ENCODE assay signal across 1 cellular context in genomic region chr7:47979145-47979831, GRCh38.
A peak's percentile ranks its signal among the peaks of the same experiment; 100 is the strongest.
TF ChIP-seq lines count a peak whose summit lies in the region.

Gene HUS1, minus strand, starts transcription at chr7:47979615. Its CDS starts 96 bp downstream, at chr7:47979519.

TF ChIP-seq in H1, 55 proteins besides CTCF, POLR2A, EP300 and RAD21 (continued from another document):
- TF ChIP-seq CHD2 (IDR thresholded peaks at IDR 0.05; ENCODE audit: low read length) (peak; percentile 93), GABPA (IDR thresholded peaks at IDR 0.05; ENCODE audit: borderline replicate concordance, insufficient read depth, low read length) (peak; percentile 87), ASH2L (IDR thresholded peaks at IDR 0.05; ENCODE audit: low read length) (peak; percentile 96), TEAD4 (IDR thresholded peaks at IDR 0.05; ENCODE audit: low read depth, low read length) (no peak), CBX5 (IDR thresholded peaks at IDR 0.05; ENCODE audit: low read depth, low read length) (no peak), CBX8 (IDR thresholded peaks at IDR 0.05; ENCODE audit: borderline replicate concordance, low read depth, low read length) (no peak), EZH2 (IDR thresholded peaks at IDR 0.05; ENCODE audit: low read depth, low read length, severe bottlenecking) (no peak), SP2 (IDR thresholded peaks at IDR 0.05; ENCODE audit: low read length) (no peak), MAX (IDR thresholded peaks at IDR 0.05) (peak; percentile 72), CHD7 (IDR thresholded peaks at IDR 0.05; ENCODE audit: insufficient replicate concordance, low read length) (no peak), MAFK (IDR thresholded peaks at IDR 0.05; ENCODE audit: low read depth, low read length) (no peak), FOSL1 (IDR thresholded peaks at IDR 0.05; ENCODE audit: insufficient read depth, low read depth, low read length) (no peak), CEBPB (IDR thresholded peaks at IDR 0.05; ENCODE audit: low read depth, low read length) (no peak), KDM4A (IDR thresholded peaks at IDR 0.05; ENCODE audit: low read depth, low read length, severe bottlenecking) (peak; percentile 39), BCL11A (IDR thresholded peaks at IDR 0.05; ENCODE audit: low read depth in 2 of 2, low read length in 2 of 2) (no peak), SAP30 (IDR thresholded peaks at IDR 0.05; ENCODE audit: insufficient read depth, insufficient replicate concordance, low read length) (no peak), TBP (IDR thresholded peaks at IDR 0.05; ENCODE audit: low read depth, low read length) (peak; percentile 95), HDAC2 (IDR thresholded peaks at IDR 0.05; ENCODE audit: borderline replicate concordance in 1 of 2, low read depth in 2 of 2, low read length in 2 of 2) (peak; percentile 97 to 98; a peak in 3 of 4 replicates), TAF1 (IDR thresholded peaks at IDR 0.05; ENCODE audit: low read depth, low read length) (peak; percentile 96), POU5F1 (IDR thresholded peaks at IDR 0.05; ENCODE audit: low read depth, low read length) (no peak), NANOG (IDR thresholded peaks at IDR 0.05; ENCODE audit: insufficient read depth, low read depth, low read length, poor library complexity, severe bottlenecking) (peak; percentile 67), RBBP5 (IDR thresholded peaks at IDR 0.05; ENCODE audit: borderline replicate concordance, low read depth, low read length) (peak; percentile 86), RFX5 (IDR thresholded peaks at IDR 0.05; ENCODE audit: borderline replicate concordance, low read depth, low read length) (no peak), ZNF274 (IDR thresholded peaks at IDR 0.05; ENCODE audit: borderline replicate concordance, extremely low read depth, low read length) (no peak), HDAC6 (IDR thresholded peaks at IDR 0.05; ENCODE audit: low read depth, low read length) (no peak), JUN (IDR thresholded peaks at IDR 0.05; ENCODE audit: low read depth, low read length) (no peak), ATF2 (IDR thresholded peaks at IDR 0.05; ENCODE audit: low read length) (peak; percentile 83; the same call in 1 of the 2 replicates), EGR1 (IDR thresholded peaks at IDR 0.05; ENCODE audit: borderline replicate concordance, low read depth, low read length) (0 out of 2 replicates have a peak, but pooled peaks have one; percentile 48), SUZ12 (IDR thresholded peaks at IDR 0.05; ENCODE audit: low read length) (no peak; the same call in 1 of the 2 replicates), POLR2AphosphoS5 (IDR thresholded peaks at IDR 0.05; ENCODE audit: low read depth, low read length) (peak; percentile 92), CTBP2 (IDR thresholded peaks at IDR 0.05; ENCODE audit: borderline replicate concordance, insufficient read depth, insufficient read length, low read length) (peak; percentile 90), RNF2 (IDR thresholded peaks at IDR 0.05; ENCODE audit: borderline replicate concordance, low read depth, low read length, missing control alignments, poor library complexity, severe bottlenecking) (no peak), BACH1 (IDR thresholded peaks at IDR 0.05; ENCODE audit: low read length) (peak; percentile 75)
- TF ChIP-seq, protein P1, sequence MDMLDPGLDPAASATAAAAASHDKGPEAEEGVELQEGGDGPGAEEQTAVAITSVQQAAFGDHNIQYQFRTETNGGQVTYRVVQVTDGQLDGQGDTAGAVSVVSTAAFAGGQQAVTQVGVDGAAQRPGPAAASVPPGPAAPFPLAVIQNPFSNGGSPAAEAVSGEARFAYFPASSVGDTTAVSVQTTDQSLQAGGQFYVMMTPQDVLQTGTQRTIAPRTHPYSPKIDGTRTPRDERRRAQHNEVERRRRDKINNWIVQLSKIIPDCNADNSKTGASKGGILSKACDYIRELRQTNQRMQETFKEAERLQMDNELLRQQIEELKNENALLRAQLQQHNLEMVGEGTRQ (IDR thresholded peaks at IDR 0.05; ENCODE audit: low read length), result peak; percentile 70
- TF ChIP-seq, protein P2, sequence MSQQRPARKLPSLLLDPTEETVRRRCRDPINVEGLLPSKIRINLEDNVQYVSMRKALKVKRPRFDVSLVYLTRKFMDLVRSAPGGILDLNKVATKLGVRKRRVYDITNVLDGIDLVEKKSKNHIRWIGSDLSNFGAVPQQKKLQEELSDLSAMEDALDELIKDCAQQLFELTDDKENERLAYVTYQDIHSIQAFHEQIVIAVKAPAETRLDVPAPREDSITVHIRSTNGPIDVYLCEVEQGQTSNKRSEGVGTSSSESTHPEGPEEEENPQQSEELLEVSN (IDR thresholded peaks at IDR 0.05), result peak; percentile 53
